ENCODE assay signal across 9 cellular contexts in the genomic region with DNA sequence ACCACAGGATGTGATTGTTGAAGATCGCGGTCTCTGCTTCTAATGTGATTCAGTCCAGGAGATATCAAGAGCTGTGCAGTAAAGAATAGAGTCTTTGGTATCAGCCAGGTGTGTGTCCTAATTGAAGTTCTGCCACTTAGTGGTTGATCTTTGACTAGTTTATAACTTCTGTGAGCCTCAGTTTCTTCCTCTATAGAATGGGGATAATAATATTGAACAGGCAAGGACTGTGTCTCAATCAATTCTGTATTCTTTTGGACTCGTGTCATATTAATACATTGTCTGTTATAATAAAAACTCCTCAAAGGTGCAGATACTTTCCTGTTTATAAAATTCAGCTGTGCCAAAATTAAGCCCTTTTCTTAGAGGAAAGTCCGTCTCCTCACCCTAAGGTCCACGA.
"Had no signal": no experiment of that assay in that cellular context is flagged by ENCODE, and none has a peak within 500 bp of the region (broad histone marks: within the 10 kb centered on the region; RNA-seq: fewer than 3 reads in every experiment).

No MANE protein-coding gene starts in this region.

- H3K27ac Mint-ChIP-seq: HFFc6 had no signal

- H3K4me1 ChIP-seq: HAP-1 had no signal

- H3K4me3 Mint-ChIP-seq: HFFc6 had no signal

- H3K9ac ChIP-seq: GM23248 had no signal

- ATAC-seq: HCT116 had no signal

- H3K9me3 Mint-ChIP-seq: HFFc6 had no signal

- H2AFZ ChIP-seq: GM23248 had no signal

- H3K9me3 ChIP-seq: HAP-1 had no signal

- DNase-seq: GM23248, GOT3, H7, HFFc6, IMR-90, KG1 had no signal

- H3K27ac ChIP-seq: GM23248, HL-60 had no signal

- H3K4me3 ChIP-seq: GM23248, HAP-1 had no signal
